ENCODE assay signal across 19 cellular contexts in the genomic region with DNA sequence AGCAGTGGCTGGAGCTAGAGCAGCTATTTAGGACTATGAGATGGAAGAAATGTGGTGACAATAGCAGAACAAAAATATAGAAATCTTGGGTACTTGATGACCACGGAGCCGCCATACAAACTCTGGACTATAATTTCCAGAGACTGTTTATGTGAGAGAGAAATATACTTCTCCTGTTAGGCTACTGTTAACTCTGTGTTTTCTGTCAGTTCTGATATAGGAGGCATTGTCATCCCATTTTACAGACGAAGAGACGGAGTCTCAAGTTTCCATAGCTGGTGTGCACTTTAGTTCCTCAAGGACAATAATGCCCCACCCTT. TPM values are rescaled to one million over a fixed set of nuclear protein-coding genes. Genes with fewer than 3 reads are reported as not detected.
DNase-seq lines count a peak whose midpoint lies in the region; ATAC-seq and TF ChIP-seq lines count a peak whose summit lies in the region.
"Had no signal": no experiment of that assay in that cellular context is flagged by ENCODE, and none has a peak within 500 bp of the region (broad histone marks: within the 10 kb centered on the region; RNA-seq: fewer than 3 reads in every experiment).

No MANE protein-coding gene starts in this region.

- POLR2A ChIA-PET in SK-N-SH (lab: Yijun Ruan, JAX) (interaction anchor here (0.6 kb wide), 1 partner anchor 23 kb away, joined by 3 read pairs; no protein-coding TSS in a partner anchor), activated B cell treated with CpG ODN at 0.5 μM for 24 hours (lab: Charles Lee) (interaction anchor here (0.7 to 1.5 kb wide), 5 partner anchors 14 to 246 kb away, joined by 3 to 9 read pairs (median 5); no protein-coding TSS in a partner anchor)

- no peaks in the 10 kb centered on the region for H3K9me3 ChIP-seq in SK-N-SH
- H3K9me3 ChIP-seq in gastroesophageal sphincter = no peaks in the 10 kb centered on the region
- no peaks in the 10 kb centered on the region for H3K9me3 ChIP-seq in heart right ventricle
- H3K9me3 ChIP-seq: Peyer's patch had no signal

- H2AFZ ChIP-seq in SK-N-SH (ENCODE audit: low read depth) = peak overlapping the region; percentile 68; the same call in 1 of the 2 replicates

- DNase-seq in SK-N-SH (no peak), activated B cell treated with CpG ODN at 0.5 μM for 24 hours (no peak), nephron progenitor cell (no peak), heart right ventricle (no peak)
- DNase-seq: C1 segment of cervical spinal cord, DMS153, HCEC 1CT, Karpas-422, MM.1S, NCI-H2029, NCI-H510A, Peyer's patch, Right ventricle myocardium superior had no signal

- no peaks in the 10 kb centered on the region for H3F3A ChIP-seq in SK-N-SH (replicated peaks; ENCODE audit: insufficient read depth)

- intact Hi-C loops in activated B cell treated with CpG ODN at 0.5 μM for 24 hours (cut with micrococcal nuclease) = loop anchor here (5.0 kb wide), 1 partner anchor 39 kb away; no protein-coding TSS in a partner anchor
- intact Hi-C loops in heart right ventricle (cut with DNase I) = no loop called here

- H3K27ac ChIP-seq in SK-N-SH (ENCODE audit: low read depth in 2 of 2, low read length in 1 of 2) (no peak overlapping the region), gastroesophageal sphincter (no peak overlapping the region), heart right ventricle (no peak overlapping the region)
- H3K27ac ChIP-seq: 22Rv1, Peyer's patch had no signal

- H3K4me1 Mint-ChIP-seq in activated B cell treated with CpG ODN at 0.5 μM for 24 hours (peaks cover 9% of the 10 kb centered on the region), nephron progenitor cell (peaks cover 53% of the 10 kb centered on the region)

- TF ChIP-seq POLR2A in gastroesophageal sphincter (IDR thresholded peaks at IDR 0.05) = no peak

- H3K27me3 Mint-ChIP-seq in activated B cell treated with CpG ODN at 0.5 μM for 24 hours = no peaks in the 10 kb centered on the region
- H3K27me3 Mint-ChIP-seq in nephron progenitor cell (ENCODE audit: low read depth, poor library complexity) = peaks cover 5% of the 10 kb centered on the region

- H3K4me3 Mint-ChIP-seq in activated B cell treated with CpG ODN at 0.5 μM for 24 hours = peak overlapping the region; percentile 81
- no peak overlapping the region for H3K4me3 Mint-ChIP-seq in nephron progenitor cell

- H3K9me2 ChIP-seq in SK-N-SH = no peaks in the 10 kb centered on the region

- TF ChIP-seq CTCF in SK-N-SH (IDR thresholded peaks at IDR 0.05) = no peak
- TF ChIP-seq CTCF in activated B cell treated with CpG ODN at 0.5 μM for 24 hours (IDR thresholded peaks at IDR 0.05) = no peak
- no peak for TF ChIP-seq CTCF in nephron progenitor cell (IDR thresholded peaks at IDR 0.05)
- no peak for TF ChIP-seq CTCF in gastroesophageal sphincter (IDR thresholded peaks at IDR 0.05)
- no peak for TF ChIP-seq CTCF in heart right ventricle (IDR thresholded peaks at IDR 0.05)

- no peaks in the 10 kb centered on the region for H4K20me1 ChIP-seq in SK-N-SH (ENCODE audit: insufficient read depth)

- no peak for ATAC-seq in SK-N-SH treated with all-trans-retinoic acid at 6 μM for 48 hours
- ATAC-seq in activated B cell treated with CpG ODN at 0.5 μM for 24 hours (ENCODE audit: low read depth) = no peak
- ATAC-seq in gastroesophageal sphincter = no peak
- ATAC-seq in HG02571 (IDR thresholded peaks at IDR 0.05; ENCODE audit: unreplicated experiment) = no peak
- no peak for ATAC-seq in GM21447 (IDR thresholded peaks at IDR 0.05; ENCODE audit: unreplicated experiment)
- ATAC-seq in heart right ventricle = no peak
- ATAC-seq: HepG2 had no signal

- CTCF ChIA-PET in SK-N-SH (lab: Yijun Ruan, JAX) (interaction anchor here (1.1 to 1.5 kb wide), 3 partner anchors 9 to 14 kb away, joined by 3 to 5 read pairs (median 4); no protein-coding TSS in a partner anchor), activated B cell treated with CpG ODN at 0.5 μM for 24 hours (lab: Charles Lee) (interaction anchor here (0.7 to 1.2 kb wide), 2 partner anchors 9 to 14 kb away, joined by 3 read pairs; no protein-coding TSS in a partner anchor)

- WGBS in SK-N-SH (ENCODE audit: low lambda C conversion rate) = 96% methylated on average over 4 of the region's 4 CpGs
- 91 to 92% methylated on average over 2 of the region's 4 CpGs for WGBS in gastroesophageal sphincter (ENCODE audit: low coverage in 1 of 2), 2 donors
- WGBS in heart right ventricle, 2 donors = 98 to 99% methylated on average over 4 of the region's 4 CpGs

- no peaks in the 10 kb centered on the region for H3K36me3 Mint-ChIP-seq in activated B cell treated with CpG ODN at 0.5 μM for 24 hours (ENCODE audit: low read depth)
- H3K36me3 Mint-ChIP-seq in nephron progenitor cell (ENCODE audit: low read depth) = no peaks in the 10 kb centered on the region

- no peak overlapping the region for H3K4me2 ChIP-seq in SK-N-SH

- H3K36me3 ChIP-seq in SK-N-SH (replicated peaks in 1 of 2; ENCODE audit: control insufficient read depth in 1 of 2, insufficient read depth in 2 of 2, low read length in 1 of 2) (no peaks in the 10 kb centered on the region), gastroesophageal sphincter (no peaks in the 10 kb centered on the region), heart right ventricle (no peaks in the 10 kb centered on the region)
- H3K36me3 ChIP-seq: Peyer's patch had no signal

- no peak overlapping the region for H3K9ac ChIP-seq in SK-N-SH

- no peak for TF ChIP-seq RAD21 in SK-N-SH (IDR thresholded peaks at IDR 0.05; ENCODE audit: low read length)

- no peaks in the 10 kb centered on the region for H3K79me2 ChIP-seq in SK-N-SH (ENCODE audit: insufficient read depth)

- H3K4me3 ChIP-seq in SK-N-SH (ENCODE audit: low read depth in 2 of 2, low read length in 1 of 2) (no peak overlapping the region), gastroesophageal sphincter (no peak overlapping the region), heart right ventricle (no peak overlapping the region)
- H3K4me3 ChIP-seq: Peyer's patch had no signal

- H3K27ac Mint-ChIP-seq in activated B cell treated with CpG ODN at 0.5 μM for 24 hours (no peak overlapping the region), nephron progenitor cell (peak overlapping the region; percentile 47)

- no peaks in the 10 kb centered on the region; a peak in 2 of 4 replicates for H3K4me1 ChIP-seq in SK-N-SH (ENCODE audit: control insufficient read depth in 1 of 2, insufficient read depth in 2 of 2, low read depth in 1 of 2, low read length in 1 of 2)
- no peaks in the 10 kb centered on the region for H3K4me1 ChIP-seq in gastroesophageal sphincter
- peaks cover 0 to 14% (median 4%) of the 10 kb centered on the region in 9 donors for H3K4me1 ChIP-seq in heart right ventricle
- H3K4me1 ChIP-seq: Peyer's patch had no signal

- H3K27me3 ChIP-seq in SK-N-SH (ENCODE audit: insufficient read depth) (peaks cover 11% of the 10 kb centered on the region; the same call in 1 of the 2 replicates), gastroesophageal sphincter (peaks cover 20% of the 10 kb centered on the region), heart right ventricle (no peaks in the 10 kb centered on the region)
- H3K27me3 ChIP-seq: Peyer's patch had no signal

- H3K9me3 Mint-ChIP-seq in activated B cell treated with CpG ODN at 0.5 μM for 24 hours (peaks cover 2% of the 10 kb centered on the region), nephron progenitor cell (peaks cover 11% of the 10 kb centered on the region)

- TF ChIP-seq EP300 in SK-N-SH (IDR thresholded peaks at IDR 0.05; ENCODE audit: borderline replicate concordance in 1 of 2, low read depth in 1 of 2, low read length in 1 of 2) (no peak), gastroesophageal sphincter (IDR thresholded peaks at IDR 0.05) (no peak)

TF ChIP-seq in SK-N-SH, 30 proteins besides CTCF, POLR2A, EP300 and RAD21 (continues in another document):
- TF ChIP-seq FOSL2 (IDR thresholded peaks at IDR 0.05; ENCODE audit: borderline replicate concordance, low read depth) (no peak), SMC3 (IDR thresholded peaks at IDR 0.05; ENCODE audit: low read depth, low read length) (no peak), RXRA (IDR thresholded peaks at IDR 0.05; ENCODE audit: borderline replicate concordance, low read depth) (no peak), TEAD4 (IDR thresholded peaks at IDR 0.05; ENCODE audit: borderline replicate concordance, insufficient read depth) (no peak), NRF1 (IDR thresholded peaks at IDR 0.05; ENCODE audit: low read depth, low read length) (no peak), MEF2A (IDR thresholded peaks at IDR 0.05; ENCODE audit: borderline replicate concordance, low read depth) (no peak), CHD2 (IDR thresholded peaks at IDR 0.05; ENCODE audit: low read length, partially characterized antibody) (no peak), TAF1 (IDR thresholded peaks at IDR 0.05; ENCODE audit: borderline replicate concordance, low read depth, low read length) (no peak), POLR2AphosphoS5 (IDR thresholded peaks at IDR 0.05; ENCODE audit: low read depth, low read length) (no peak), TCF12 (IDR thresholded peaks at IDR 0.05) (no peak), FOXJ3 (CRISPR knock-in tag; IDR thresholded peaks at IDR 0.05) (no peak), GABPA (IDR thresholded peaks at IDR 0.05; ENCODE audit: low read depth) (no peak)

TF ChIP-seq in SK-N-SH treated with all-trans-retinoic acid at 6 μM for 48 hours, 23 proteins besides CTCF, POLR2A, EP300 and RAD21:
- TF ChIP-seq GLIS3 (CRISPR knock-in tag; IDR thresholded peaks at IDR 0.05) = no peak
- TF ChIP-seq, protein P1, sequence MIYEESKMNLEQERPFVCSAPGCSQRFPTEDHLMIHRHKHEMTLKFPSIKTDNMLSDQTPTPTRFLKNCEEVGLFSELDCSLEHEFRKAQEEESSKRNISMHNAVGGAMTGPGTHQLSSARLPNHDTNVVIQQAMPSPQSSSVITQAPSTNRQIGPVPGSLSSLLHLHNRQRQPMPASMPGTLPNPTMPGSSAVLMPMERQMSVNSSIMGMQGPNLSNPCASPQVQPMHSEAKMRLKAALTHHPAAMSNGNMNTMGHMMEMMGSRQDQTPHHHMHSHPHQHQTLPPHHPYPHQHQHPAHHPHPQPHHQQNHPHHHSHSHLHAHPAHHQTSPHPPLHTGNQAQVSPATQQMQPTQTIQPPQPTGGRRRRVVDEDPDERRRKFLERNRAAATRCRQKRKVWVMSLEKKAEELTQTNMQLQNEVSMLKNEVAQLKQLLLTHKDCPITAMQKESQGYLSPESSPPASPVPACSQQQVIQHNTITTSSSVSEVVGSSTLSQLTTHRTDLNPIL (CRISPR knock-in tag; IDR thresholded peaks at IDR 0.05; ENCODE audit: low read depth) = no peak
- no peak for TF ChIP-seq ZNF565 (CRISPR knock-in tag; conservative IDR thresholded peaks at IDR 0.05; ENCODE audit: low read depth)

RNA-seq across cellular contexts. Expression of a gene that starts 22.8 kb away (rescaled TPM):
- 21.2 and 22.6 TPM in 2 replicates for polyA plus RNA-seq in SK-N-SH (2012; rRNA removed)
- 24.3 and 25.7 TPM in 2 replicates for polyA plus RNA-seq in SK-N-SH (2012; cell fraction: cytosol; rRNA removed)
- polyA plus RNA-seq in SK-N-SH (2012; cell fraction: nucleus; rRNA removed) = 27.3 and 28.7 TPM in 2 replicates
- 323 and 365 TPM in 2 replicates for total RNA-seq in activated B cell treated with CpG ODN at 0.5 μM for 24 hours
- total RNA-seq in gastroesophageal sphincter = 100 to 1,000 TPM in 1 of 4 donors, 10 to 100 TPM in 3; 30.6 to 110 (median 68.2) TPM
- 10 to 100 TPM; 17.4 to 32.2 (median 24.0) TPM for total RNA-seq in heart right ventricle
- 10 to 100 TPM; 20.5 to 25.9 TPM for polyA plus RNA-seq in heart right ventricle
- total RNA-seq: HepG2 had no signal
- polyA plus RNA-seq: HepG2 had no signal
